Comparison of ENCODE assay signal across 10 cellular contexts in genomic region chr2:148642891-148643416, GRCh38. TPM values are rescaled to one million over a fixed set of nuclear protein-coding genes. Genes with fewer than 3 reads are reported as not detected.
DNase-seq lines count a peak whose midpoint lies in the region; ATAC-seq and TF ChIP-seq lines count a peak whose summit lies in the region.
"Had no signal": no experiment of that assay in that cellular context is flagged by ENCODE, and none has a peak within 500 bp of the region (broad histone marks: within the 10 kb centered on the region; RNA-seq: fewer than 3 reads in every experiment).

No MANE protein-coding gene starts in this region.

- no peaks in the 10 kb centered on the region for H3K27me3 ChIP-seq in CD4-positive, alpha-beta T cell (ENCODE audit: control insufficient read depth, insufficient read depth, low read length)
- H3K27me3 ChIP-seq in Karpas-422 (ENCODE audit: low read length) (no peaks in the 10 kb centered on the region), lung (ENCODE audit: control insufficient read depth, insufficient read depth) (no peaks in the 10 kb centered on the region)
- H3K27me3 ChIP-seq: Peyer's patch had no signal

- H3K4me2 ChIP-seq in Karpas-422 (ENCODE audit: low read depth, low read length, poor library complexity, severe bottlenecking): peak overlapping the region; percentile 79

- no peak for ATAC-seq in CD4-positive, alpha-beta T cell (ENCODE audit: poor library complexity)
- ATAC-seq in lung (ENCODE audit: insufficient read depth, low FRiP score) (no peak), HG02852 (IDR thresholded peaks at IDR 0.05; ENCODE audit: unreplicated experiment) (no peak)
- ATAC-seq: mucosa of descending colon had no signal

- CTCF ChIA-PET in CD4-positive, alpha-beta T cell (lab: Charles Lee): interaction anchor here (1.0 to 3.8 kb wide), 3 partner anchors 31 to 653 kb away, joined by 3 to 20 read pairs (median 5); no protein-coding TSS in a partner anchor

- no peaks in the 10 kb centered on the region for H3K9me3 ChIP-seq in CD4-positive, alpha-beta T cell (ENCODE audit: control insufficient read depth, low read length)
- H3K9me3 ChIP-seq in Karpas-422 (ENCODE audit: low read length) (no peaks in the 10 kb centered on the region), lung (ENCODE audit: control insufficient read depth in 2 of 2, insufficient read depth in 1 of 2, low read length in 1 of 2) (no peaks in the 10 kb centered on the region)
- H3K9me3 ChIP-seq: mucosa of descending colon, Peyer's patch had no signal

- no peak overlapping the region for H3K27ac ChIP-seq in CD4-positive, alpha-beta T cell (ENCODE audit: low read depth, low read length)
- H3K27ac ChIP-seq in Karpas-422 (ENCODE audit: low read length): no peak overlapping the region
- H3K27ac ChIP-seq in lung (ENCODE audit: low read depth in 1 of 2, low read length in 1 of 2): no peak overlapping the region

- H3K4me1 ChIP-seq in Karpas-422 (ENCODE audit: low read length) (peaks cover 19% of the 10 kb centered on the region), lung (ENCODE audit: control insufficient read depth in 2 of 2, insufficient read depth in 2 of 2, low read length in 2 of 2) (peaks cover 1 to 11% of the 10 kb centered on the region in 2 donors)

- no peaks in the 10 kb centered on the region for H3K9me3 Mint-ChIP-seq in CD4-positive, alpha-beta T cell
- H3K9me3 Mint-ChIP-seq in activated naive CD8-positive, alpha-beta T cell (ENCODE audit: low read depth): no peaks in the 10 kb centered on the region

- 30 to 42% methylated on average over 3 of the region's 3 CpGs for WGBS in lung, 2 donors

- H3K4me1 Mint-ChIP-seq in CD4-positive, alpha-beta T cell (ENCODE audit: low read depth): peaks cover 22% of the 10 kb centered on the region
- H3K4me1 Mint-ChIP-seq in activated naive CD8-positive, alpha-beta T cell (ENCODE audit: low read depth): peaks cover 27% of the 10 kb centered on the region

- peak overlapping the region; percentile 98 for H3K4me3 Mint-ChIP-seq in CD4-positive, alpha-beta T cell
- peak overlapping the region; percentile 97 for H3K4me3 Mint-ChIP-seq in activated naive CD8-positive, alpha-beta T cell

- no peaks in the 10 kb centered on the region for H3K9me2 ChIP-seq in Karpas-422 (replicated peaks; ENCODE audit: insufficient read depth, low read length)

- H2AFZ ChIP-seq in Karpas-422 (ENCODE audit: low read length): no peak overlapping the region

- no peaks in the 10 kb centered on the region for H3K36me3 ChIP-seq in Karpas-422 (ENCODE audit: insufficient read depth, low read length)
- H3K36me3 ChIP-seq in lung (ENCODE audit: control insufficient read depth in 2 of 2, insufficient read depth in 2 of 2, low read length in 2 of 2): no peaks in the 10 kb centered on the region
- H3K36me3 ChIP-seq: Peyer's patch had no signal

- DNase-seq in CD4-positive, alpha-beta T cell: no peak
- no peak for DNase-seq in Karpas-422
- DNase-seq in lung (ENCODE audit: low spot score): peak; percentile 56
- no peak for DNase-seq in AG08395 (ENCODE audit: low spot score)
- no peak for DNase-seq in NCI-H524 (lab: John Stamatoyannopoulos, UW)
- DNase-seq in NCI-H774 (lab: John Stamatoyannopoulos, UW): no peak

- peak overlapping the region; percentile 98; the same call in 1 of the 2 replicates for H3K4me3 ChIP-seq in Karpas-422 (ENCODE audit: low read length)
- no peak overlapping the region for H3K4me3 ChIP-seq in lung
- H3K4me3 ChIP-seq: mucosa of descending colon had no signal

- H3K9ac ChIP-seq in Karpas-422 (ENCODE audit: low read length): no peak overlapping the region

- POLR2A ChIA-PET in CD4-positive, alpha-beta T cell (lab: Charles Lee): interaction anchor here (0.9 to 5.4 kb wide), 9 partner anchors 7 to 799 kb away, joined by 3 to 106 read pairs (median 5); partner anchors contain the start of genes MBD5 and ORC4

- H3K27me3 Mint-ChIP-seq in CD4-positive, alpha-beta T cell: peaks cover 4% of the 10 kb centered on the region
- no peaks in the 10 kb centered on the region for H3K27me3 Mint-ChIP-seq in activated naive CD8-positive, alpha-beta T cell

- no peak for TF ChIP-seq CTCF in CD4-positive, alpha-beta T cell (IDR thresholded peaks at IDR 0.05)
- TF ChIP-seq CTCF in lung (IDR thresholded peaks at IDR 0.05; ENCODE audit: control extremely low read depth, extremely low read depth): no peak

- peaks cover 13% of the 10 kb centered on the region; the same call in 1 of the 2 replicates for H4K20me1 ChIP-seq in Karpas-422 (ENCODE audit: insufficient read depth, low read depth, low read length)

- intact Hi-C loops in CD4-positive, alpha-beta T cell (cut with DNase I, micrococcal nuclease): loop anchor here (5.0 to 10.0 kb wide), 6 partner anchors 52 to 798 kb away; partner anchors contain the start of genes ACVR2A (in 1 of the 2) and KIF5C (in 1 of the 2)

- H3K36me3 Mint-ChIP-seq in CD4-positive, alpha-beta T cell (ENCODE audit: low read depth): peaks cover 19% of the 10 kb centered on the region
- H3K36me3 Mint-ChIP-seq in activated naive CD8-positive, alpha-beta T cell: peaks cover 2% of the 10 kb centered on the region

- peak overlapping the region; percentile 93 for H3K27ac Mint-ChIP-seq in CD4-positive, alpha-beta T cell
- H3K27ac Mint-ChIP-seq in activated naive CD8-positive, alpha-beta T cell: peak overlapping the region; percentile 97

- peaks cover 27% of the 10 kb centered on the region for H3K79me2 ChIP-seq in Karpas-422 (ENCODE audit: low read length)

RNA-seq across cellular contexts. Expression of gene EPC2, which starts 1.6 kb away (rescaled TPM):
- 10 to 100 TPM; 79.6 to 85.5 TPM for total RNA-seq in CD4-positive, alpha-beta T cell
- 22.8 and 30.3 TPM in 2 replicates for total RNA-seq in Karpas-422 (2014; rRNA removed; shearing (Covaris generic); ENCODE audit: low replicate concordance)
- total RNA-seq in lung: 10 to 100 TPM; 29.6 to 65.3 TPM
- 10 to 100 TPM in 1 of 2 donors, 1 to 10 TPM in 1; 7.0 to 11.9 TPM for polyA plus RNA-seq in lung
